19 cellular contexts compared by ENCODE assay signal in the genomic region with DNA sequence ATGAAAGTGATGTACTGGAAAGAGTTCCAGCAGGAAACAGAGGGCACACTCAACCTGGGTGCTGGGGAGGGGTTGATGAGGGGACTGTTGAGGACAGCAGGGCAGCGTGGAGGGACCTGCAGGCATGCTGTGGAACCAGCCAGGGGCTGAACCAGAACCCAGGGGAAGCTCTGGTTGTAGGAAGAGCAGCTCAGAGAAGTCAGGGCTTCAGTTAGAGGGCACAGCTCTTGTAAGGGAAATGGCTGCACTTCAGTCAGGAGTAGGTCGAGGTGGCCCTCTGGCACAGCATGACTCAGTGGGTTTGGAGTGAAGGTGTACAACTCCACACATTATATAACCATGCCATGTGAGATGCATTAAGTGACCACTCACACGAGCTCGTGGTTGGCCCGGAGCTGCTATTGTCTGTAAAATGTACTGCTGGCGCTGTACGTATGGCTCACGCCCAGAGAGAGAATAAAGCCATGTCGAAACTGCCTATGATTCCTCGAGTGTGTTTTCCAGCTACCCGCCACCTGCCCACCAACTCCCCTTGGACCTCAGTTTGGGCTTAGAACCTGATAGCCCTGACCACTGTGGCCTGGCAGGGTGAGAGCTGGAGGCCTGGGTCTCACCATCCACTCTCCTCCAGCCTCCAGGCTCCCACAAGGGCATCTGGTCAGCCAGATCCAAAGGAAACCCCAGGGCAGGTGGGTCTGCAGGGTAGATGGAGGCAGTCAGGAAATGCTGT.
DNase-seq lines count a peak whose midpoint lies in the region; ATAC-seq, FAIRE-seq and TF ChIP-seq lines count a peak whose summit lies in the region.
"Had no signal": no experiment of that assay in that cellular context is flagged by ENCODE, and none has a peak within 500 bp of the region (broad histone marks: within the 10 kb centered on the region; RNA-seq: fewer than 3 reads in every experiment).

No MANE protein-coding gene starts in this region.

- DNase-seq in DND-41 (peak; percentile 3), left lobe of liver (ENCODE audit: low spot score) (peak; percentile 27), suprapubic skin (ENCODE audit: low spot score in 2 of 2) (peak; percentile 22 to 54), AG08395 (ENCODE audit: low spot score) (no peak), urothelium cell line (ENCODE audit: low spot score) (no peak)
- peak; percentile 2 for DNase-seq in activated CD8-positive, alpha-beta memory T cell treated with anti-CD3 and anti-CD28 coated beads, Interleukin-2, amount 50 U/mL, for 4 hours
- no peak for DNase-seq in activated CD4-positive, alpha-beta T cell treated with anti-CD3 and anti-CD28 coated beads for 48 hours
- DNase-seq: Calu3; CD4-positive, alpha-beta T cell; DMS79; NCI-H1436 treated with DMSO at 0.1 percent for 48 hours; NCI-H2081; NCI-H510A treated with DMSO at 0.1 percent for 48 hours had no signal

- H3K9me3 ChIP-seq in DND-41 (ENCODE audit: insufficient read depth, low read length, severe bottlenecking) (no peaks in the 10 kb centered on the region), suprapubic skin (no peaks in the 10 kb centered on the region)
- H3K9me3 ChIP-seq: Peyer's patch had no signal

- H3K27me3 ChIP-seq in DND-41 (ENCODE audit: insufficient read depth, low read length, poor library complexity) (no peaks in the 10 kb centered on the region), suprapubic skin (no peaks in the 10 kb centered on the region)
- H3K27me3 ChIP-seq: Peyer's patch had no signal

- WGBS in suprapubic skin: 93% methylated on average over 11 of the region's 11 CpGs

- no peaks in the 10 kb centered on the region for H4K20me1 ChIP-seq in DND-41 (ENCODE audit: insufficient read depth, low read length)

- H3K36me3 ChIP-seq in DND-41 (ENCODE audit: insufficient read depth, low read length) (no peaks in the 10 kb centered on the region), suprapubic skin (no peaks in the 10 kb centered on the region)
- H3K36me3 ChIP-seq: Peyer's patch had no signal

- no peak overlapping the region for H2AFZ ChIP-seq in DND-41 (ENCODE audit: low read depth, low read length)
- H2AFZ ChIP-seq: GM23338 had no signal

- no peak for TF ChIP-seq CTCF in DND-41 (IDR thresholded peaks at IDR 0.05; ENCODE audit: borderline replicate concordance, extremely low read depth, low read length, poor library complexity, severe bottlenecking)
- no peak for TF ChIP-seq CTCF in suprapubic skin (IDR thresholded peaks at IDR 0.05)

- H3K27ac ChIP-seq in DND-41 (ENCODE audit: low read length): no peak overlapping the region
- H3K27ac ChIP-seq in suprapubic skin: no peak overlapping the region
- H3K27ac ChIP-seq: Peyer's patch had no signal

- ATAC-seq in DND-41 (ENCODE audit: insufficient read depth, low read depth) (no peak), left lobe of liver (no peak)
- ATAC-seq: GM23338, K562 had no signal

- H3K4me1 ChIP-seq in DND-41 (ENCODE audit: insufficient read depth, low read length) (no peaks in the 10 kb centered on the region), suprapubic skin (no peaks in the 10 kb centered on the region)
- H3K4me1 ChIP-seq: Peyer's patch had no signal

- no peak overlapping the region for H3K9ac ChIP-seq in DND-41 (ENCODE audit: low read depth, low read length)

- H3K4me3 ChIP-seq in DND-41 (ENCODE audit: low read depth in 1 of 2, low read length in 2 of 2): no peak overlapping the region
- no peak overlapping the region for H3K4me3 ChIP-seq in suprapubic skin
- H3K4me3 ChIP-seq: GM23338, K562, Peyer's patch had no signal

- no peak for FAIRE-seq in urothelium cell line (lab: Jason Lieb, UNC)
- FAIRE-seq: G401.6, GM12892, GM19239, K562 had no signal

- no peak for TF ChIP-seq POLR2A in suprapubic skin (IDR thresholded peaks at IDR 0.05)

- TF ChIP-seq EP300 in suprapubic skin (IDR thresholded peaks at IDR 0.05): no peak

- no peak overlapping the region for H3K4me2 ChIP-seq in DND-41 (ENCODE audit: insufficient read depth, low read length)
- H3K4me2 ChIP-seq: GM23338 had no signal

- H3K79me2 ChIP-seq in DND-41 (ENCODE audit: insufficient read depth, low read length): no peaks in the 10 kb centered on the region

Comparison
In these comparisons a context has a peak if more than half of its experiments do, and no peak if none do; other contexts are left out.
1. DNase-seq: peak in DND-41 (single experiment), activated CD8-positive, alpha-beta memory T cell treated with anti-CD3 and anti-CD28 coated beads, Interleukin-2, amount 50 U/mL, for 4 hours (single experiment), left lobe of liver (single experiment) and suprapubic skin (2 of 2); none in AG08395 (single experiment), urothelium cell line (single experiment) and activated CD4-positive, alpha-beta T cell treated with anti-CD3 and anti-CD28 coated beads for 48 hours (single experiment).